ENCODE assay signal across 21 cellular contexts in the genomic region with DNA sequence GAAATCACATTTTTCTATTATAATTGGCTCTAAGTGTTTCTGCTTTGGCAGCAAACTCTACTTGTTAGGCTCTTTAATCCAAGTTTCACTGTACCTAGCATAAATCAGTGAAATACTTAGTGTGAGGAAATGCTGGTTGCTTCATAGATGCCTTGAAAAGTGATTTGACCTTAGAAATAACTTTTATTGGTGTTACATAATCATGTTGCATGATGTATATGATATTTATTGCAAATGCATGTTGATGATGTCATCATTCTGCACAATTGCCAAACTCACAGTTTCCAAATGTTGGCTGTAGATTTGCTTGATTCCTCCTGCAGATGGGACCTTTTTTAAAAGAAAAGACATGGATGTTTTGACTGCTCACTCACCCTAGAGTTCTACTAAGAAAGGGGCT.
DNase-seq lines count a peak whose midpoint lies in the region; ATAC-seq, FAIRE-seq and TF ChIP-seq lines count a peak whose summit lies in the region.
"Had no signal": no experiment of that assay in that cellular context is flagged by ENCODE, and none has a peak within 500 bp of the region (broad histone marks: within the 10 kb centered on the region; RNA-seq: fewer than 3 reads in every experiment).

No MANE protein-coding gene starts in this region.

- no peak overlapping the region for H2AFZ ChIP-seq in K562 (ENCODE audit: low read depth, low read length)

- DNase-seq in MCF 10A (ENCODE audit: unreplicated experiment) = peak; percentile 49
- DNase-seq in breast epithelium (ENCODE audit: low spot score in 2 of 2) = no peak
- DNase-seq in MV-4-11 (lab: John Stamatoyannopoulos, UW) = peak; percentile 66
- no peak for DNase-seq in K562 (ENCODE audit: extremely low read depth in 1 of 4, low spot score in 3 of 4)
- DNase-seq in NCI-H1105 treated with DMSO at 0.1 percent for 48 hours (lab: John Stamatoyannopoulos, UW) = no peak
- DNase-seq: Calu3; CD8-positive, alpha-beta T cell; GF-D8; H9; KBM-7; NCI-H1092 treated with DMSO at 0.1 percent for 48 hours; NCI-H2081; NCI-H2171 treated with DMSO at 0.1 percent for 48 hours; NCI-H446 treated with DMSO at 0.1 percent for 48 hours; NCI-H748 treated with DMSO at 0.1 percent for 48 hours; T-cell had no signal

- no TSS peak for BruUV-seq in MCF 10A (replicated peaks; lab: Mats Ljungman, UMichigan)
- BruUV-seq in K562 (replicated peaks; lab: Mats Ljungman, UMichigan) = no TSS peak

- H3K27ac Mint-ChIP-seq in MCF 10A (ENCODE audit: low read depth, unreplicated experiment) (no peak overlapping the region), nephron (peak overlapping the region in 2 of 3 experiments; percentile 58 to 90)
- H3K27ac Mint-ChIP-seq: CD8-positive, alpha-beta T cell; H9; T-cell had no signal

- TF ChIP-seq POLR2A in breast epithelium (IDR thresholded peaks at IDR 0.05) (no peak), K562 (conservative IDR thresholded peaks at IDR 0.05) (no peak)

- no peaks in the 10 kb centered on the region for H3K4me1 Mint-ChIP-seq in MCF 10A (ENCODE audit: insufficient read depth, unreplicated experiment)
- H3K4me1 Mint-ChIP-seq in nephron = peaks cover 22% of the 10 kb centered on the region
- H3K4me1 Mint-ChIP-seq: T-cell had no signal

- H3K9me3 ChIP-seq in breast epithelium (no peaks in the 10 kb centered on the region), K562 (replicated peaks; ENCODE audit: control insufficient read depth, insufficient read depth, low read depth, low read length) (no peaks in the 10 kb centered on the region)

- no peaks in the 10 kb centered on the region for H3K36me3 ChIP-seq in breast epithelium
- no peaks in the 10 kb centered on the region for H3K36me3 ChIP-seq in K562 (ENCODE audit: control insufficient read depth, insufficient read depth, low read length)

- no peaks in the 10 kb centered on the region for H3K9me3 Mint-ChIP-seq in MCF 10A (ENCODE audit: unreplicated experiment)
- H3K9me3 Mint-ChIP-seq in nephron = peaks cover 6% of the 10 kb centered on the region
- H3K9me3 Mint-ChIP-seq: CD8-positive, alpha-beta T cell; H9; T-cell had no signal

- POLR2A ChIA-PET in MCF 10A (lab: Yijun Ruan, JAX) (no interaction called here), K562 (lab: Yijun Ruan, JAX) (no interaction called here)

- H3K36me3 Mint-ChIP-seq in MCF 10A (ENCODE audit: insufficient read depth, unreplicated experiment) (no peaks in the 10 kb centered on the region), nephron (ENCODE audit: low read depth) (no peaks in the 10 kb centered on the region)
- H3K36me3 Mint-ChIP-seq: CD8-positive, alpha-beta T cell; T-cell had no signal

- no peak for ATAC-seq in K562
- ATAC-seq in HG03571 (IDR thresholded peaks at IDR 0.05; ENCODE audit: unreplicated experiment) = no peak
- no peak for ATAC-seq in HG02852 (IDR thresholded peaks at IDR 0.05; ENCODE audit: unreplicated experiment)
- ATAC-seq: CD8-positive, alpha-beta T cell; T-cell had no signal

- in situ Hi-C loops in K562 (cut with MboI) = no loop called here

- H3K4me3 Mint-ChIP-seq in MCF 10A (ENCODE audit: unreplicated experiment) (no peak overlapping the region), nephron (no peak overlapping the region)
- H3K4me3 Mint-ChIP-seq: CD8-positive, alpha-beta T cell; H9; T-cell had no signal

- H3K4me1 ChIP-seq in breast epithelium (no peaks in the 10 kb centered on the region), K562 (replicated peaks in 1 of 2; ENCODE audit: control insufficient read depth in 2 of 2, insufficient read depth in 2 of 2, low read length in 2 of 2) (no peaks in the 10 kb centered on the region)

- H3K4me2 ChIP-seq in K562 (ENCODE audit: insufficient read depth, low read length) = no peak overlapping the region

- TF ChIP-seq EP300 in K562 (IDR thresholded peaks at IDR 0.05; ENCODE audit: low read length) = no peak

- H3K9me1 ChIP-seq in K562 (ENCODE audit: control insufficient read depth, insufficient read depth, low read length) = no peaks in the 10 kb centered on the region

- H3K27me3 Mint-ChIP-seq in MCF 10A (ENCODE audit: insufficient read depth, unreplicated experiment) (peaks cover 12% of the 10 kb centered on the region), nephron (ENCODE audit: low read depth) (peaks cover 3% of the 10 kb centered on the region)

- CTCF ChIA-PET in MCF 10A (lab: Yijun Ruan, JAX) (no interaction called here), K562 (lab: Yijun Ruan, JAX; ENCODE audit: low intra/inter-chr PET ratio) (no interaction called here)

- H3K4me3 ChIP-seq in breast epithelium (no peak overlapping the region), K562 (no peak overlapping the region)

- H4K20me1 ChIP-seq in K562 (replicated peaks; ENCODE audit: control insufficient read depth, insufficient read depth, low read length) = no peaks in the 10 kb centered on the region

- no peak overlapping the region for H3K9ac ChIP-seq in K562 (ENCODE audit: insufficient read depth in 1 of 2, low read depth in 2 of 2, low read length in 2 of 2)

- H3K27me3 ChIP-seq in breast epithelium (no peaks in the 10 kb centered on the region), K562 (ENCODE audit: control insufficient read depth in 2 of 2, insufficient read depth in 2 of 2, low read length in 2 of 2) (peaks cover 22 to 46% of the 10 kb centered on the region in 2 experiments)

- no peak for FAIRE-seq in K562 (lab: Jason Lieb, UNC)
- FAIRE-seq: A204.1, GM19239 had no signal

- no peaks in the 10 kb centered on the region for H3K79me2 ChIP-seq in K562 (ENCODE audit: control insufficient read depth, insufficient read depth, low read length)

- H3K27ac ChIP-seq in breast epithelium = no peak overlapping the region
- no peak overlapping the region for H3K27ac ChIP-seq in K562 (ENCODE audit: extremely low read depth, low read depth, low read length)

- intact Hi-C loops in MCF 10A (cut with micrococcal nuclease) = no loop called here
- intact Hi-C loops in breast epithelium (cut with DNase I; ENCODE audit: low total_unique reads) = no loop called here
- intact Hi-C loops in K562 (cut with micrococcal nuclease) = no loop called here

- no peak for TF ChIP-seq RAD21 in K562 (CRISPR knock-in tag; conservative IDR thresholded peaks at IDR 0.05 in 1 of 2, IDR thresholded peaks at IDR 0.05 in 1 of 2)

- TF ChIP-seq CTCF in MCF 10A (IDR thresholded peaks at IDR 0.05; ENCODE audit: unreplicated experiment) (no peak), breast epithelium (IDR thresholded peaks at IDR 0.05) (no peak), K562 (IDR thresholded peaks at IDR 0.05 in 2 of 3, conservative IDR thresholded peaks at IDR 0.05 in 1 of 3; ENCODE audit: insufficient read depth in 2 of 3, low read depth in 1 of 3, low read length in 3 of 3) (no peak), nephron (IDR thresholded peaks at IDR 0.05; ENCODE audit: unreplicated experiment in 3 of 3) (no peak)

TF ChIP-seq in K562, 482 proteins besides CTCF, POLR2A, EP300 and RAD21:
- TF ChIP-seq CEBPG (CRISPR knock-in tag; IDR thresholded peaks at IDR 0.05) = no peak
- TF ChIP-seq CEBPG (tag; conservative IDR thresholded peaks at IDR 0.05 in 1 of 2, IDR thresholded peaks at IDR 0.05 in 1 of 2) = 0 out of 4 replicates have a peak, but pooled peaks have one; percentile 21 to 30
- TF ChIP-seq RCOR1 (IDR thresholded peaks at IDR 0.05; ENCODE audit: borderline replicate concordance in 1 of 2, low read depth in 2 of 2, low read length in 2 of 2) = no peak
- TF ChIP-seq, protein P1, sequence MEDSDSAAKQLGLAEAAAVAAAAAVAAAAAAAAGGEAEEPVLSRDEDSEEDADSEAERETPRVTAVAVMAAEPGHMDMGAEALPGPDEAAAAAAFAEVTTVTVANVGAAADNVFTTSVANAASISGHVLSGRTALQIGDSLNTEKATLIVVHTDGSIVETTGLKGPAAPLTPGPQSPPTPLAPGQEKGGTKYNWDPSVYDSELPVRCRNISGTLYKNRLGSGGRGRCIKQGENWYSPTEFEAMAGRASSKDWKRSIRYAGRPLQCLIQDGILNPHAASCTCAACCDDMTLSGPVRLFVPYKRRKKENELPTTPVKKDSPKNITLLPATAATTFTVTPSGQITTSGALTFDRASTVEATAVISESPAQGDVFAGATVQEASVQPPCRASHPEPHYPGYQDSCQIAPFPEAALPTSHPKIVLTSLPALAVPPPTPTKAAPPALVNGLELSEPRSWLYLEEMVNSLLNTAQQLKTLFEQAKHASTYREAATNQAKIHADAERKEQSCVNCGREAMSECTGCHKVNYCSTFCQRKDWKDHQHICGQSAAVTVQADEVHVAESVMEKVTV (CRISPR knock-in tag; IDR thresholded peaks at IDR 0.05) = no peak
- no peak for TF ChIP-seq TCF3 (CRISPR knock-in tag; IDR thresholded peaks at IDR 0.05)
- TF ChIP-seq ZNF584 (CRISPR knock-in tag; IDR thresholded peaks at IDR 0.05; ENCODE audit: low read depth) = no peak
- TF ChIP-seq, protein P2, sequence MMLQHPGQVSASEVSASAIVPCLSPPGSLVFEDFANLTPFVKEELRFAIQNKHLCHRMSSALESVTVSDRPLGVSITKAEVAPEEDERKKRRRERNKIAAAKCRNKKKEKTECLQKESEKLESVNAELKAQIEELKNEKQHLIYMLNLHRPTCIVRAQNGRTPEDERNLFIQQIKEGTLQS (IDR thresholded peaks at IDR 0.05) = peak; percentile 72
- TF ChIP-seq, protein P2 (CRISPR knock-in tag; conservative IDR thresholded peaks at IDR 0.05) = no peak
- TF ChIP-seq MTA1 (IDR thresholded peaks at IDR 0.05; ENCODE audit: borderline replicate concordance) = no peak
TF ChIP-seq in K562: peak in this region for 2.

Comparison
In these comparisons a context has a peak if more than half of its experiments do, and no peak if none do; other contexts are left out.
1. DNase-seq: peak in MCF 10A (single experiment) and MV-4-11 (single experiment); none in breast epithelium (0 of 2), K562 (0 of 4) and NCI-H1105 treated with DMSO at 0.1 percent for 48 hours (single experiment).